In genomic region chr1:208433086-208433485, GRCh38 we compare ENCODE assay signal across 23 cellular contexts.
DNase-seq lines count a peak whose midpoint lies in the region; ATAC-seq and TF ChIP-seq lines count a peak whose summit lies in the region.
"Had no signal": no experiment of that assay in that cellular context is flagged by ENCODE, and none has a peak within 500 bp of the region (broad histone marks: within the 10 kb centered on the region; RNA-seq: fewer than 3 reads in every experiment).

No MANE protein-coding gene starts in this region.

- DNase-seq in Daoy (ENCODE audit: low read depth) (peak; percentile 17), LHCN-M2 (ENCODE audit: low read depth) (peak; percentile 68), astrocyte of the spinal cord (ENCODE audit: low read depth, low spot score) (peak; percentile 50), NCI-H446 treated with DMSO at 0.1 percent for 48 hours (lab: John Stamatoyannopoulos, UW) (no peak), D341Med (ENCODE audit: low spot score) (no peak)
- DNase-seq: activated CD4-positive, alpha-beta T cell treated with anti-CD3 and anti-CD28 coated beads, Interleukin-2, amount 50 U/mL, for 4 hours; activated effector memory CD4-positive, alpha-beta T cell treated with anti-CD3 and anti-CD28 coated beads, Interleukin-2, amount 50 U/mL, for 16 hours; CD4-positive, alpha-beta memory T cell; central memory CD4-positive, alpha-beta T cell; hippocampal formation; islet precursor cell; natural killer cell; NCI-H1694; NCI-H774; OCI-M1; SIG-M5; T-helper 17 cell; transverse colon had no signal

- ATAC-seq in GM18498 (IDR thresholded peaks at IDR 0.05; ENCODE audit: unreplicated experiment) (no peak), GM18909 (IDR thresholded peaks at IDR 0.05; ENCODE audit: poor library complexity, unreplicated experiment) (no peak)
- ATAC-seq: natural killer cell, T-helper 17 cell had no signal

- H3K27ac ChIP-seq in mesodermal cell (ENCODE audit: low read depth, low read length, severe bottlenecking) = peak overlapping the region; percentile 33
- H3K27ac ChIP-seq: transverse colon, VCaP had no signal

- H3K4me3 ChIP-seq in astrocyte of the spinal cord (ENCODE audit: low read depth, low read length) (no peak overlapping the region), mesodermal cell (ENCODE audit: extremely low read depth, insufficient read depth, low read length, poor library complexity, severe bottlenecking) (no peak overlapping the region)
- H3K4me3 ChIP-seq: skin epidermis, transverse colon had no signal

- no peaks in the 10 kb centered on the region for H3K36me3 ChIP-seq in mesodermal cell (ENCODE audit: control insufficient read depth, insufficient read depth, low read length)
- H3K36me3 ChIP-seq: transverse colon had no signal

- in situ Hi-C loops in astrocyte of the spinal cord (cut with HindIII; ENCODE audit: low sequenced_read_pairs) = no loop called here

- H3K9me3 ChIP-seq in mesodermal cell (ENCODE audit: control insufficient read depth, low read length) = no peaks in the 10 kb centered on the region
- H3K9me3 ChIP-seq: transverse colon had no signal

- WGBS in mesodermal cell (ENCODE audit: insufficient coverage in 2 of 2), 2 experiments = 67% methylated on average over 1 of the region's 1 CpG; no CpG with 5 or more reads in 1 of the 2 experiments

- no peak for TF ChIP-seq CTCF in astrocyte of the spinal cord (IDR thresholded peaks at IDR 0.05; ENCODE audit: low read depth, low read length)

- peaks cover 20% of the 10 kb centered on the region for H3K4me1 ChIP-seq in mesodermal cell (ENCODE audit: control insufficient read depth, insufficient read depth, low read length, poor library complexity, severe bottlenecking)
- H3K4me1 ChIP-seq: transverse colon had no signal

Comparison
In these comparisons a context has a peak if more than half of its experiments do, and no peak if none do; other contexts are left out.
1. DNase-seq: peak in Daoy (single experiment), LHCN-M2 (single experiment) and astrocyte of the spinal cord (single experiment); none in NCI-H446 treated with DMSO at 0.1 percent for 48 hours (single experiment) and D341Med (single experiment).